In the genomic region with DNA sequence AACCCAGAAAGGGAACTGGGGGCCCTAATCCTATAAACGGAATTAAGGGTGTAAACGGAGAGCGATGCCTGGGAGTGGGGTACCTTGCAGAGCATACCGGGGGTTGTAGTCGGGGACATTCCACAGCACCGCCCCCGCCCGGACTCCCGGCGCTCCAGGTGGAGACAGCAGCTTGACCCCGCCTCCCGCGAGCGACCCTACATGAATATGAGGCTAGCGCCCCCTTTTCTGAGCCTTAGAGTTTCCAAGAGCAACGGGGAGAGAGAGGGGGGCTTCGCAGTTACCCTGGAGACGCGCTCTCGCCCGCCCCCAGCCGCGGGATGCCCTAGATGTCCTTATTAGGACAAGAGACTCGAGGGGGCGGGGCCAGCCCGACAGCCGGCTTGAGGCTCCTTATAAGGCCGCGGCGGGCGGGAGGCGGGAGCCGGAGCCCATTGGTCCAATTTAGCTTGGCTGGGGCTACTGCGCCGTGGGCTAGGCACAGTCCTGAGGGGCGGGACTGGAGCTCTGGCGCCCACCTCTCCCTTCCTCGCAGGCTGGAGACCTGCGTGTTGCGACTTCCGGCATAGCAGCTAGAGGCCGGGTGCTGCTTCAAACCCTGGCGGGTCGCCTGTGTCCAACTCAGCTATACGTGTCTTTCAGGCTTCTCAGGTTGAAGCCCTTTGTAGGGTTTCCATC, we compare ENCODE assay signal across 8 cellular contexts. TPM values are rescaled to one million over a fixed set of nuclear protein-coding genes. Genes with fewer than 3 reads are reported as not detected.
A peak's percentile ranks its signal among the peaks of the same experiment; 100 is the strongest.
DNase-seq lines count a peak whose midpoint lies in the region; ATAC-seq and TF ChIP-seq lines count a peak whose summit lies in the region.

No MANE protein-coding gene starts in this region.

- H3K36me3 ChIP-seq in KOPT-K1 (ENCODE audit: insufficient read depth, low read length) (peaks cover 52% of the 10 kb centered on the region), Peyer's patch (peaks cover 0 to 47% (median 0%) of the 10 kb centered on the region in 3 donors), esophagus squamous epithelium (peaks cover 16 to 50% (median 38%) of the 10 kb centered on the region in 3 donors)

- H3K27me3 ChIP-seq in Peyer's patch (no peaks in the 10 kb centered on the region), esophagus squamous epithelium (no peaks in the 10 kb centered on the region)

- intact Hi-C loops in esophagus squamous epithelium (cut with DNase I): no loop called here

- H3K9me3 ChIP-seq in KOPT-K1 (ENCODE audit: insufficient read depth, low read length, poor library complexity, severe bottlenecking) (no peaks in the 10 kb centered on the region), Peyer's patch (no peaks in the 10 kb centered on the region), esophagus squamous epithelium (no peaks in the 10 kb centered on the region)

- peak; percentile 83 to 89 for TF ChIP-seq POLR2A in Peyer's patch (IDR thresholded peaks at IDR 0.05)
- peak in 3 of 4 donors; percentile 87 to 96 (median 93) for TF ChIP-seq POLR2A in esophagus squamous epithelium (IDR thresholded peaks at IDR 0.05)

- peak; percentile 46 for ATAC-seq in GM21825 (IDR thresholded peaks at IDR 0.05; ENCODE audit: unreplicated experiment)

- H3K4me1 ChIP-seq in Peyer's patch: peaks cover 0 to 46% (median 19%) of the 10 kb centered on the region in 4 donors
- H3K4me1 ChIP-seq in esophagus squamous epithelium: peaks cover 27 to 80% (median 34%) of the 10 kb centered on the region in 3 donors

- H3K4me3 ChIP-seq in Peyer's patch (peak overlapping the region; percentile 80 to 97 (median 90)), esophagus squamous epithelium (peak overlapping the region; percentile 83 to 94 (median 86))

- WGBS in esophagus squamous epithelium, 2 donors: 1% methylated on average over 13 to 29 of the region's 45 CpGs

- DNase-seq in DMS79 treated with DMSO at 0.1 percent for 48 hours (lab: John Stamatoyannopoulos, UW) (peak; percentile 99), Peyer's patch (peak; percentile 98 to 100 (median 100)), activated T-helper 1 cell treated with Interleukin-2 at 50 U/mL for 16 hours (ENCODE audit: low read depth) (peak; percentile 91), esophagus squamous epithelium (lab: John Stamatoyannopoulos, UW) (peak; percentile 98), myocyte (ENCODE audit: low read depth) (peak; percentile 99)
- peak; percentile 96 to 99 for DNase-seq in stimulated activated CD8-positive, alpha-beta memory T cell treated with anti-CD3 and anti-CD28 coated beads, Interleukin-7, amount 100 ng/mL, for 4 hours (ENCODE audit: low read depth in 2 of 2)

- TF ChIP-seq CTCF in Peyer's patch (IDR thresholded peaks at IDR 0.05) (peak in 2 of 6 experiments; percentile 7 to 25), esophagus squamous epithelium (IDR thresholded peaks at IDR 0.05) (peak in 1 of 6 experiments; percentile 25)

- H3K27ac ChIP-seq in KOPT-K1 (ENCODE audit: low read depth, low read length, poor library complexity, severe bottlenecking) (peak overlapping the region; percentile 91), Peyer's patch (peak overlapping the region; percentile 95 to 99 (median 97)), esophagus squamous epithelium (peak overlapping the region; percentile 96 to 98 (median 97))

RNA-seq across cellular contexts. Expression of a gene that starts 1.0 kb away (rescaled TPM):
- total RNA-seq in Peyer's patch: 100 to 1,000 TPM in 1 of 4 donors, 10 to 100 TPM in 3; 68.3 to 101 (median 78.9) TPM
- 10 to 100 TPM; 17.6 to 36.2 (median 31.1) TPM for total RNA-seq in esophagus squamous epithelium
- total RNA-seq in myocyte: 46.8 and 47.6 TPM in 2 replicates
- 49.2 TPM for polyA plus RNA-seq in myocyte (2012)

RNA-seq across cellular contexts. Expression of a gene that starts 1.3 kb away (rescaled TPM):
- total RNA-seq in Peyer's patch (1,000 to 10,000 TPM in 3 of 4 donors, 100 to 1,000 TPM in 1; 961 to 2,313 (median 1,456) TPM), esophagus squamous epithelium (100 to 1,000 TPM; 453 to 833 (median 750) TPM), myocyte (748 and 837 TPM in 2 replicates)
- polyA plus RNA-seq in myocyte (2012): 1,171 TPM

RNA-seq across cellular contexts. Expression of a gene that starts 13.3 kb away (rescaled TPM):
- 10 to 100 TPM in 3 of 4 donors, 1 to 10 TPM in 1; 4.4 to 75.1 (median 12.1) TPM for total RNA-seq in Peyer's patch
- total RNA-seq in esophagus squamous epithelium: 10 to 100 TPM in 2 of 4 donors, 1 to 10 TPM in 2; 3.6 to 29.0 (median 10.2) TPM
- total RNA-seq in myocyte: 124 and 141 TPM in 2 replicates
- 275 TPM for polyA plus RNA-seq in myocyte (2012)

RNA-seq across cellular contexts. Expression of a gene that starts 20.4 kb away (rescaled TPM):
- 1 to 10 TPM in 2 of 4 donors, not detected in 2; 1.3 to 1.9 TPM for total RNA-seq in Peyer's patch
- 1 to 10 TPM in 3 of 4 donors, under 1 TPM in 1; 0.21 to 3.6 (median 1.8) TPM for total RNA-seq in esophagus squamous epithelium
- not detected in 2 replicates for total RNA-seq in myocyte
- 0.13 TPM for polyA plus RNA-seq in myocyte (2012)

RNA-seq across cellular contexts. Expression of a gene that starts 25.5 kb away (rescaled TPM):
- 1 to 10 TPM in 3 of 4 donors, not detected in 1; 1.7 to 6.7 (median 6.4) TPM for total RNA-seq in Peyer's patch
- total RNA-seq in esophagus squamous epithelium: under 1 TPM in 1 of 4 donors, not detected in 3; 0.38 TPM
- total RNA-seq in myocyte: 0.36 and 0.40 TPM in 2 replicates
- polyA plus RNA-seq in myocyte (2012): 1.1 TPM

Comparison
In these comparisons a context has a peak if more than half of its experiments do, and no peak if none do; other contexts are left out.
1. Peak in every context shown above with its lines: DNase-seq, ATAC-seq, H3K4me3 ChIP-seq and H3K27ac ChIP-seq.